Comparison of ENCODE assay signal across 7 cellular contexts in genomic region chr13:114064516-114065140, GRCh38.
DNase-seq lines count a peak whose midpoint lies in the region; ATAC-seq, FAIRE-seq and TF ChIP-seq lines count a peak whose summit lies in the region.

No MANE protein-coding gene starts in this region.

- H3K18ac ChIP-seq in neuronal stem cell (ENCODE audit: low read length), result peak overlapping the region; percentile 100

- H3K4me3 ChIP-seq in fibroblast of lung (replicated peaks in 1 of 4; ENCODE audit: control extremely low read depth in 1 of 4, insufficient read depth in 1 of 4, low read depth in 3 of 4, low read length in 4 of 4) (peak overlapping the region; percentile 42 to 55 (median 44)), neuronal stem cell (ENCODE audit: low read length in 2 of 2) (peak overlapping the region in 1 of 2 donors; percentile 31)

- H2BK120ac ChIP-seq in neuronal stem cell (ENCODE audit: low read depth, low read length), result peak overlapping the region; percentile 99

- H3K14ac ChIP-seq in neuronal stem cell (ENCODE audit: low read length), result no peak overlapping the region

- H3K9ac ChIP-seq in fibroblast of lung (ENCODE audit: insufficient read depth, low read length) (peak overlapping the region; percentile 75), neuronal stem cell (ENCODE audit: low read depth, low read length, poor library complexity) (no peak overlapping the region)

- no peak for DNase-seq in H54 (ENCODE audit: insufficient read length, low spot score)
- peak; percentile 35 to 62 for DNase-seq in fibroblast of lung (ENCODE audit: low read depth in 2 of 2)
- peak; percentile 79 for DNase-seq in neuronal stem cell (ENCODE audit: low spot score)
- no peak for DNase-seq in NCI-H1105 treated with DMSO at 0.1 percent for 48 hours (lab: John Stamatoyannopoulos, UW)

- H3K9me3 ChIP-seq in fibroblast of lung (ENCODE audit: control insufficient read depth, insufficient read depth, low read depth, low read length) (no peaks in the 10 kb centered on the region), neuronal stem cell (replicated peaks in 1 of 2; ENCODE audit: control insufficient read depth in 2 of 2, insufficient read depth in 1 of 2, low read depth in 1 of 2, low read length in 2 of 2) (peaks cover 0 to 5% of the 10 kb centered on the region in 2 donors)

- peak; percentile 14 for ATAC-seq in SK-N-SH treated with all-trans-retinoic acid at 6 μM for 48 hours
- no peak for ATAC-seq in GM18519 (IDR thresholded peaks at IDR 0.05; ENCODE audit: low FRiP score, unreplicated experiment)
- no peak for ATAC-seq in GM19397 (IDR thresholded peaks at IDR 0.05; ENCODE audit: unreplicated experiment)

- H3K4me2 ChIP-seq in fibroblast of lung (ENCODE audit: extremely low read depth, insufficient read depth, low read length), result peak overlapping the region; percentile 99
- H3K4me2 ChIP-seq in neuronal stem cell (ENCODE audit: insufficient read depth, low read length, poor library complexity, severe bottlenecking), result no peak overlapping the region

- H4K20me1 ChIP-seq in fibroblast of lung (ENCODE audit: control insufficient read depth, extremely low read depth, insufficient read depth, low read length), result no peaks in the 10 kb centered on the region

- no peak overlapping the region for H3K4ac ChIP-seq in neuronal stem cell (ENCODE audit: low read length)

- no peak for TF ChIP-seq POLR2A in H54 (IDR thresholded peaks at IDR 0.05; ENCODE audit: low read depth, low read length)

- no peak overlapping the region for H4K8ac ChIP-seq in neuronal stem cell (ENCODE audit: low read depth, low read length)

- H2BK15ac ChIP-seq in neuronal stem cell (ENCODE audit: low read length), result peak overlapping the region; percentile 95

- peak overlapping the region; percentile 99 for H2BK12ac ChIP-seq in neuronal stem cell (ENCODE audit: low read length)

- H3K79me2 ChIP-seq in fibroblast of lung (ENCODE audit: control insufficient read depth, insufficient read depth, low read length), result peaks cover 60% of the 10 kb centered on the region

- no peak overlapping the region for H2AFZ ChIP-seq in fibroblast of lung (ENCODE audit: low read length)
- peak overlapping the region; percentile 80 for H2AFZ ChIP-seq in neuronal stem cell (ENCODE audit: low read length)

- H3K4me1 ChIP-seq in fibroblast of lung (ENCODE audit: control insufficient read depth, extremely low read depth, insufficient read depth, low read length) (peaks cover 59% of the 10 kb centered on the region), neuronal stem cell (ENCODE audit: control insufficient read depth in 2 of 2, insufficient read depth in 1 of 2, low read depth in 1 of 2, low read length in 2 of 2) (peaks cover 34 to 43% of the 10 kb centered on the region in 2 donors)

- peak; percentile 11 for FAIRE-seq in H54 (lab: Jason Lieb, UNC)

- H3K79me1 ChIP-seq in neuronal stem cell (ENCODE audit: low read depth, low read length), result peaks cover 10% of the 10 kb centered on the region

- peak overlapping the region; percentile 100 for H4K91ac ChIP-seq in neuronal stem cell (ENCODE audit: low read depth, low read length, poor library complexity)

- H3K27me3 ChIP-seq in fibroblast of lung (ENCODE audit: control insufficient read depth, insufficient read depth, low read length), result no peaks in the 10 kb centered on the region
- no peaks in the 10 kb centered on the region for H3K27me3 ChIP-seq in neuronal stem cell (ENCODE audit: control insufficient read depth in 3 of 3, insufficient read depth in 3 of 3, low read depth in 1 of 3, low read length in 3 of 3)

- WGBS in neuronal stem cell (ENCODE audit: extremely low coverage in 2 of 2, insufficient read length in 2 of 2, insufficient replicate concordance in 1 of 2), 2 donors, result no CpG with 5 or more reads among the region's 17 CpGs

- H3K27ac ChIP-seq in fibroblast of lung (ENCODE audit: insufficient read depth, low read length) (peak overlapping the region; percentile 99), neuronal stem cell (replicated peaks; ENCODE audit: low read length) (peak overlapping the region; percentile 99)

- peak overlapping the region; percentile 100 for H2AK5ac ChIP-seq in neuronal stem cell (ENCODE audit: low read depth, low read length)

- H3K23ac ChIP-seq in neuronal stem cell (ENCODE audit: low read depth, low read length, poor library complexity), result peak overlapping the region; percentile 45

- H3K36me3 ChIP-seq in fibroblast of lung (ENCODE audit: control insufficient read depth, insufficient read depth, low read length) (peaks cover 12% of the 10 kb centered on the region), neuronal stem cell (replicated peaks in 1 of 2; ENCODE audit: control insufficient read depth in 2 of 2, insufficient read depth in 2 of 2, low read length in 2 of 2) (peaks cover 2 to 14% of the 10 kb centered on the region in 2 donors)

- TF ChIP-seq CTCF in fibroblast of lung (conservative IDR thresholded peaks at IDR 0.05 in 1 of 2, IDR thresholded peaks at IDR 0.05 in 1 of 2; ENCODE audit: low read depth in 1 of 2, low read length in 2 of 2), result no peak

- peak overlapping the region; percentile 99 for H2BK5ac ChIP-seq in neuronal stem cell (ENCODE audit: low read length)

TF ChIP-seq in SK-N-SH treated with all-trans-retinoic acid at 6 μM for 48 hours, 23 proteins besides CTCF, POLR2A, EP300 and RAD21:
- TF ChIP-seq ZFP3 (CRISPR knock-in tag; IDR thresholded peaks at IDR 0.05) (no peak), ZC3H10 (CRISPR knock-in tag; IDR thresholded peaks at IDR 0.05) (no peak), POU6F1 (CRISPR knock-in tag; IDR thresholded peaks at IDR 0.05; ENCODE audit: borderline replicate concordance, low read depth) (no peak), CSDC2 (CRISPR knock-in tag; IDR thresholded peaks at IDR 0.05) (peak; percentile 57; the same call in 1 of the 2 replicates)

Comparison
In these comparisons a context has a peak if more than half of its experiments do, and no peak if none do; other contexts are left out.
1. DNase-seq: peak in fibroblast of lung (2 of 2) and neuronal stem cell (single experiment); none in H54 (single experiment) and NCI-H1105 treated with DMSO at 0.1 percent for 48 hours (single experiment).